15 cellular contexts compared by ENCODE assay signal in the genomic region with DNA sequence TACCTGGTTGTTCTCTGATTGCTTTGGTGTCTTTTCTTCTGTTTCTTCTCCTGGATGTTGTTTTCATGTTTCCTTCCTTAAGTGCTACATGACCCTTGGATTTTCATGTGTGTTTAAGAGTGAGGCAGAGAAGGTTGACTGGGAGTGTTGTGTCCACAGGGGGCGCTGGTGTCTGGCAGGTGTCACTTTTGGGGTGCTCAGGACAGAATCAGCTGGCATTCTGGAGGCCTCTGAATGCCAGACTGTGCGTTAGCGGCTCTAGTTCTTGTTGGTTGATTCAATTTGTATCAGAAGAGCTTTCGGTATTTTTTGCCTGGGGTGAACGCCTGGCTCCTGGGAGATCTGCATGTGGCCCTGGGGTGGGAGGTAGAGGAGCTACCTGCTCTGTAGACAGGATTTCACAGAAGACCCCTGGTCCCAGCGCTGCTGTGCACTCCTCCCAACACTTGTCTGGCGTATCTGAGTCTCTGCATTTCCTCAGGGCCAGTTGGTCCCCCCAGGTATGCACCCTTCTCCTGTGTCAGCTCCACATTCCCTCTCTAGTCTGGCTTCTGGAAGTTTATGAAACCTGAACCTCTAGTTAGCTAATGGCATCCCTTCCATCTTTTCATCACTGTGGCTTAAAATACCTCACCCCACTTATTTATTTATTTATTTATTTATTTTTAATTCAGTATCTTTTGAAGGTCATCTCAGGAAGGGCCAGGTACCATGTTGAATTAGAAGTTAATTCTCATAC. TPM values are rescaled to one million over a fixed set of nuclear protein-coding genes. Genes with fewer than 3 reads are reported as not detected.
DNase-seq lines count a peak whose midpoint lies in the region; ATAC-seq and TF ChIP-seq lines count a peak whose summit lies in the region.
"Had no signal": no experiment of that assay in that cellular context is flagged by ENCODE, and none has a peak within 500 bp of the region (broad histone marks: within the 10 kb centered on the region; RNA-seq: fewer than 3 reads in every experiment).

No MANE protein-coding gene starts in this region.

- no peaks in the 10 kb centered on the region for H3F3A ChIP-seq in PC-3 (ENCODE audit: low read length, unreplicated experiment)

- intact Hi-C loops in A673 (cut with micrococcal nuclease; ENCODE audit: unreplicated experiment) (no loop called here), PC-3 (cut with micrococcal nuclease) (no loop called here)

- no peaks in the 10 kb centered on the region for H3K36me3 ChIP-seq in A673 (ENCODE audit: insufficient read depth, low read length, poor library complexity, severe bottlenecking)
- no peaks in the 10 kb centered on the region for H3K36me3 ChIP-seq in PC-3 (ENCODE audit: low read depth, low read length)
- H3K36me3 ChIP-seq: right atrium auricular region had no signal

- H3K4me1 ChIP-seq in A673 (ENCODE audit: insufficient read depth, low read length, poor library complexity, severe bottlenecking) (no peaks in the 10 kb centered on the region), PC-3 (ENCODE audit: insufficient read depth, low read length) (no peaks in the 10 kb centered on the region)

- no peak overlapping the region for H3K4me3 ChIP-seq in A673 (ENCODE audit: low read depth, low read length, poor library complexity, severe bottlenecking)
- H3K4me3 ChIP-seq in PC-3 (ENCODE audit: low read length): no peak overlapping the region
- no peak overlapping the region for H3K4me3 ChIP-seq in fibroblast of villous mesenchyme (ENCODE audit: low read depth, low read length)
- H3K4me3 ChIP-seq: right atrium auricular region had no signal

- no peaks in the 10 kb centered on the region for H3K9me2 ChIP-seq in PC-3 (replicated peaks; ENCODE audit: low read length)

- CTCF ChIA-PET in A673 (lab: Charles Lee) (interaction anchor here (1.1 kb wide), 2 partner anchors 23 to 48 kb away, joined by 3 to 4 read pairs; no protein-coding TSS in a partner anchor), PC-3 (lab: Charles Lee) (no interaction called here)

- peak; percentile 58 for TF ChIP-seq CTCF in A673 (conservative IDR thresholded peaks at IDR 0.05; ENCODE audit: low read depth, low read length)
- peak; percentile 43 for TF ChIP-seq CTCF in GM12872 (IDR thresholded peaks at IDR 0.05; ENCODE audit: insufficient read depth, low read depth, low read length)
- TF ChIP-seq CTCF in PC-3 (conservative IDR thresholded peaks at IDR 0.05; ENCODE audit: low read depth, low read length): peak; percentile 47
- peak; percentile 15 for TF ChIP-seq CTCF in fibroblast of villous mesenchyme (IDR thresholded peaks at IDR 0.05; ENCODE audit: insufficient read depth, low read depth, low read length)

- no peak overlapping the region for H2AFZ ChIP-seq in PC-3 (ENCODE audit: low read length)

- no peak overlapping the region for H3K9ac ChIP-seq in PC-3 (ENCODE audit: low read length)

- no peaks in the 10 kb centered on the region for H3K9me3 ChIP-seq in A673 (ENCODE audit: low read depth, low read length, poor library complexity, severe bottlenecking)
- no peaks in the 10 kb centered on the region for H3K9me3 ChIP-seq in PC-3 (ENCODE audit: low read length)
- H3K9me3 ChIP-seq: right atrium auricular region had no signal

- BruUV-seq in A673 (replicated peaks; lab: Mats Ljungman, UMichigan): no TSS peak
- no TSS peak for BruUV-seq in PC-3 (replicated peaks; lab: Mats Ljungman, UMichigan)

- H3K4me2 ChIP-seq in PC-3 (ENCODE audit: low read length): no peak overlapping the region

- POLR2A ChIA-PET in A673 (lab: Charles Lee; ENCODE audit: low non-redundant PET): no interaction called here
- POLR2A ChIA-PET in PC-3 (lab: Charles Lee; ENCODE audit: unreplicated experiment): no interaction called here

- H3K27me3 ChIP-seq in A673 (replicated peaks; ENCODE audit: insufficient read depth, low read depth, low read length, poor library complexity) (no peaks in the 10 kb centered on the region), PC-3 (ENCODE audit: low read length) (peaks cover 69% of the 10 kb centered on the region)
- H3K27me3 ChIP-seq: right atrium auricular region had no signal

- no peaks in the 10 kb centered on the region for H4K20me1 ChIP-seq in PC-3 (ENCODE audit: low read length)

- no peak for DNase-seq in A673 (ENCODE audit: low spot score)
- DNase-seq in PC-3: no peak
- no peak for DNase-seq in fibroblast of villous mesenchyme (ENCODE audit: low read depth)
- no peak for DNase-seq in ureter (ENCODE audit: low spot score)
- DNase-seq in NCI-H226: no peak
- DNase-seq in HT-29 (ENCODE audit: low spot score): no peak
- DNase-seq in T-helper 2 cell: no peak
- DNase-seq: activated naive CD4-positive, alpha-beta T cell treated with anti-CD3 and anti-CD28 coated beads, Interleukin-2, amount 50 U/mL, for 16 hours; foreskin fibroblast; kidney glomerular epithelial cell; naive B cell; NCI-H2081 treated with DMSO at 0.1 percent for 48 hours; T-cell had no signal

- no peak overlapping the region for H3K27ac ChIP-seq in A673 (ENCODE audit: low read depth, low read length, poor library complexity, severe bottlenecking)
- H3K27ac ChIP-seq in PC-3 (ENCODE audit: low read length): no peak overlapping the region
- H3K27ac ChIP-seq: right atrium auricular region had no signal

- no peak for ATAC-seq in PC-3
- ATAC-seq: T-cell had no signal

- no peaks in the 10 kb centered on the region for H3K79me2 ChIP-seq in PC-3 (ENCODE audit: low read length)

RNA-seq across cellular contexts. Expression of gene GREB1, which starts 1.1 kb away (rescaled TPM):
- total RNA-seq in A673 (2021): 1.3 and 1.5 TPM in 2 replicates
- total RNA-seq in PC-3 (2014; rRNA removed): 0.29 and 0.62 TPM in 2 replicates
- total RNA-seq in fibroblast of villous mesenchyme: under 0.01 TPM in 2 replicates
- 5.1 TPM for total RNA-seq in ureter
- total RNA-seq in HT-29 (2014; rRNA removed; shearing (Covaris generic)): 0.03 TPM in 1 of 2 replicates, not detected in the other
